In genomic region chr12:42332301-42332894, GRCh38 we compare ENCODE assay signal across 8 cellular contexts. TPM values are rescaled to one million over a fixed set of nuclear protein-coding genes. Genes with fewer than 3 reads are reported as not detected.
A peak's percentile ranks its signal among the peaks of the same experiment; 100 is the strongest.
DNase-seq lines count a peak whose midpoint lies in the region; ATAC-seq and TF ChIP-seq lines count a peak whose summit lies in the region.

No MANE protein-coding gene starts in this region.

- intact Hi-C loops in testis (cut with DNase I; ENCODE audit: low total_unique reads): loop anchor here (5.0 kb wide), 1 partner anchor 200 kb away; no protein-coding TSS in a partner anchor

- H3K27me3 ChIP-seq in testis: no peaks in the 10 kb centered on the region

- peaks cover 7% of the 10 kb centered on the region for H3K4me1 ChIP-seq in testis

- no peak for TF ChIP-seq POLR2A in testis (IDR thresholded peaks at IDR 0.05)

- H3K4me3 ChIP-seq in testis: no peak overlapping the region

- DNase-seq in COLO829 (ENCODE audit: low spot score) (peak; percentile 56), NCI-H446 treated with DMSO at 0.1 percent for 48 hours (lab: John Stamatoyannopoulos, UW) (peak; percentile 18), astrocyte of the hippocampus (ENCODE audit: low read depth, low spot score) (peak; percentile 47), iPS-NIHi11 (ENCODE audit: low spot score) (peak; percentile 13), testis (peak; percentile 64), mucosa of gallbladder (ENCODE audit: low spot score) (no peak)

- peak; percentile 52 to 71 (median 57) for TF ChIP-seq CTCF in testis (IDR thresholded peaks at IDR 0.05)

- H3K9me3 ChIP-seq in testis: no peaks in the 10 kb centered on the region

- WGBS in testis, 2 donors: 44 to 48% methylated on average over 4 of the region's 4 CpGs

- H3K27ac ChIP-seq in testis: no peak overlapping the region

- no peaks in the 10 kb centered on the region for H3K36me3 ChIP-seq in testis (ENCODE audit: low read depth, missing control alignments)

- ATAC-seq in GM18867 (IDR thresholded peaks at IDR 0.05; ENCODE audit: unreplicated experiment): peak; percentile 82
- ATAC-seq in HG03159 (IDR thresholded peaks at IDR 0.05; ENCODE audit: unreplicated experiment): peak; percentile 72

RNA-seq across cellular contexts. Expression of gene PPHLN1, which starts 6.4 kb away (rescaled TPM):
- total RNA-seq in testis (10 to 100 TPM; 83.1 to 91.7 TPM), mucosa of gallbladder (40.1 TPM)
- polyA plus RNA-seq in testis (ENCODE audit: insufficient read depth, low read depth, low replicate concordance): 101 TPM

RNA-seq across cellular contexts. Expression of gene ZCRB1, which starts 6.5 kb away (rescaled TPM):
- total RNA-seq in testis (10 to 100 TPM; 54.6 to 65.8 TPM), mucosa of gallbladder (43.7 TPM)
- 101 TPM for polyA plus RNA-seq in testis (ENCODE audit: insufficient read depth, low read depth, low replicate concordance)
